Comparison of ENCODE assay signal across 8 cellular contexts in the genomic region with DNA sequence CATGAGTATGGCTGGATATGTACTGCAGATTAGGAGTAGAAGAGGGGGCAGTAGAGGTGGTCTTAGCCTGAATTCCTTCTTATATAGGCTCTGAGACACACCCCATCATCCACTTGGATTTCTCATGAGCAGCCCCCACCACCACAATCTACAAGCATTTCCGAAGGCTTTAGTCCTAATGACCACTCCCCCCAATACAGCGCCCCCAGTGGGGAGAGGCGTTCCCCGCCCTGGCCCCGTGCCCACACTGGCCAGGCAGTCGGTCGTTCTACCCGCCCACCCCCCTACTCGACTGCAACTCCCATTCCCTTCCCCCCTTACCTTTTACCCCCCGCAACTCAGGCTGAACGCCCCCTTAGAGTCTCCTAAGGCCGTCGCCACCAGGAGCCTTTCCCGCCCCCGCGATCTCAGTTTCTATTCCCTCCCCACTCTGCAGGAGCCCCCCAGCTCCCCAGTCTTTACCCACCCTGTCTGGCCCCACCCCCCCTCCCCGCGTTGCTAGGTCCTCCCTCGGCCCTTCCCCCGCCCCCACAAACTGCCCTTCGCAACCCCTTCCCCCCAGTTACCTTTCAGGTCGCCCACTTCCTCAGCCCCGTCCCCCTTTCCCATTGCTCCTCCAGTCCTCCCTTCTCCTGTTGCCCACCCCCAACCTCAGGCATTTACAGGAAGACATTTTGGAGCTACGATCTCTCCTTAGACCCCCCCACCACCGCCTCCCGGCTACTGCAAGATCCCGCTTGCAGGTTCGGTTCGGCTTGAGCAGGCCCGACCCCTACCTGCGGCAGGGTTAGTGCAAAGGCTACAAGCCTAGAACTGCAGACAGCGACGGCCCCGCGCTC. TPM values are rescaled to one million over a fixed set of nuclear protein-coding genes. Genes with fewer than 3 reads are reported as not detected.
A peak's percentile ranks its signal among the peaks of the same experiment; 100 is the strongest.
DNase-seq lines count a peak whose midpoint lies in the region; ATAC-seq and TF ChIP-seq lines count a peak whose summit lies in the region.

No MANE protein-coding gene starts in this region.

- H3K9ac ChIP-seq in IMR-90 (ENCODE audit: low read depth, low read length) (peak overlapping the region; percentile 98), colonic mucosa (ENCODE audit: low read depth in 2 of 2, low read length in 2 of 2) (peak overlapping the region; percentile 35 to 73)

- H3K56ac ChIP-seq in IMR-90 (ENCODE audit: extremely low read depth, insufficient read depth, low read length), result peak overlapping the region; percentile 80

- H3K4me2 ChIP-seq in IMR-90 (ENCODE audit: low read depth, low read length), result peak overlapping the region; percentile 61

- H3K79me1 ChIP-seq in IMR-90 (ENCODE audit: low read depth in 1 of 2, low read length in 2 of 2), result peaks cover 3 to 27% of the 10 kb centered on the region in 2 experiments

- peak overlapping the region; percentile 58 for H2BK120ac ChIP-seq in IMR-90 (ENCODE audit: low read depth, low read length)

- peak overlapping the region; percentile 93 for H2BK5ac ChIP-seq in IMR-90 (ENCODE audit: low read depth, low read length, poor library complexity, severe bottlenecking)

- peak overlapping the region; percentile 98 for H3K27ac ChIP-seq in IMR-90 (ENCODE audit: insufficient read depth, low read length)
- H3K27ac ChIP-seq in VCaP, result peak overlapping the region; percentile 80
- H3K27ac ChIP-seq in colonic mucosa, result peak overlapping the region; percentile 16

- POLR2A ChIA-PET in IMR-90 (lab: Charles Lee; ENCODE audit: unreplicated experiment), result interaction anchor here (1.0 kb wide), 1 partner anchor 113 kb away, joined by 4 read pairs; a partner anchor contains a TSS

- TF ChIP-seq CTCF in IMR-90 (conservative IDR thresholded peaks at IDR 0.05; ENCODE audit: low read depth, low read length) (peak; percentile 47), VCaP (conservative IDR thresholded peaks at IDR 0.05) (peak; percentile 64), colonic mucosa (IDR thresholded peaks at IDR 0.05) (peak; percentile 13), lower leg skin (IDR thresholded peaks at IDR 0.05) (no peak)

- TF ChIP-seq POLR2A in IMR-90 (IDR thresholded peaks at IDR 0.05; ENCODE audit: low read depth, low read length) (no peak), lower leg skin (IDR thresholded peaks at IDR 0.05) (no peak)

- H4K91ac ChIP-seq in IMR-90 (ENCODE audit: insufficient read depth, low read depth, low read length), result peak overlapping the region; percentile 91

- intact Hi-C loops in IMR-90 (cut with micrococcal nuclease) (loop anchor here (2.0 to 5.0 kb wide), 3 partner anchors 31 to 114 kb away; a partner anchor contains a TSS), colonic mucosa (cut with DNase I) (loop anchor here (10.0 kb wide), 1 partner anchor 69 kb away; no protein-coding TSS in a partner anchor), lower leg skin (cut with DNase I; ENCODE audit: low total_unique reads) (no loop called here)

- H2AFZ ChIP-seq in IMR-90 (replicated peaks; ENCODE audit: low read length, poor library complexity), result peak overlapping the region; percentile 91

- peak overlapping the region; percentile 89 for H3K4ac ChIP-seq in IMR-90 (ENCODE audit: low read depth, low read length)

- peak overlapping the region; percentile 96 for H3K23ac ChIP-seq in IMR-90 (ENCODE audit: low read depth, low read length)

- ATAC-seq in IMR-90 (ENCODE audit: low read depth) (peak; percentile 3; the same call in 1 of the 2 replicates), HG02970 (IDR thresholded peaks at IDR 0.05; ENCODE audit: low FRiP score, unreplicated experiment) (no peak), HG02588 (IDR thresholded peaks at IDR 0.05; ENCODE audit: unreplicated experiment) (no peak)

- dilution Hi-C loops in IMR-90 (cut with HindIII; ENCODE audit: low sequenced_read_pairs, unreplicated experiment), result no loop called here

- H3K4me3 ChIP-seq in IMR-90 (ENCODE audit: insufficient read depth, low read depth, low read length) (peak overlapping the region; percentile 100), colonic mucosa (peak overlapping the region; percentile 56), lower leg skin (ENCODE audit: low read depth, poor library complexity, severe bottlenecking) (peak overlapping the region; percentile 60)

- in situ Hi-C loops in IMR-90 (cut with MboI; ENCODE audit: low sequenced_read_pairs), result no loop called here

- peak overlapping the region; percentile 95 for H3K14ac ChIP-seq in IMR-90 (replicated peaks; ENCODE audit: low read depth, low read length)

- H2AK9ac ChIP-seq in IMR-90 (replicated peaks; ENCODE audit: low read depth, low read length, poor library complexity), result peak overlapping the region; percentile 98

- H2BK20ac ChIP-seq in IMR-90 (ENCODE audit: low read depth, low read length), result no peak overlapping the region

- peak overlapping the region; percentile 97 for H4K5ac ChIP-seq in IMR-90 (ENCODE audit: low read depth, low read length)

- BruUV-seq in IMR-90 (replicated peaks; lab: Mats Ljungman, UMichigan), result no TSS peak

- no peaks in the 10 kb centered on the region for H4K20me1 ChIP-seq in IMR-90 (ENCODE audit: insufficient read depth, low read length)

- H3K9me1 ChIP-seq in IMR-90 (ENCODE audit: insufficient read depth, low read length), result 0 out of 2 replicates have a peak, but pooled peaks cover 2% of the 10 kb centered on the region

- DNase-seq in DMS79 treated with DMSO at 0.1 percent for 48 hours (lab: John Stamatoyannopoulos, UW) (peak; percentile 52), IMR-90 (peak; percentile 13), colonic mucosa (peak; percentile 44), lower leg skin (ENCODE audit: low spot score in 2 of 2) (no peak)
- DNase-seq in stimulated activated naive CD4-positive, alpha-beta T cell treated with Interleukin-2 at 50 U/mL for 16 hours (lab: John Stamatoyannopoulos, UW), result peak; percentile 7

- CTCF ChIA-PET in IMR-90 (lab: Yijun Ruan, JAX), result no interaction called here

- no peak for TF ChIP-seq RAD21 in IMR-90 (IDR thresholded peaks at IDR 0.05; ENCODE audit: low read length)

- H3K18ac ChIP-seq in IMR-90 (ENCODE audit: low read depth, low read length), result peak overlapping the region; percentile 94

- no peak overlapping the region for H2BK15ac ChIP-seq in IMR-90 (ENCODE audit: low read depth, low read length)

- H4K8ac ChIP-seq in IMR-90 (ENCODE audit: low read depth in 2 of 2, low read length in 2 of 2), result peak overlapping the region; percentile 86 to 93

- 20% methylated on average over 2 of the region's 35 CpGs; no CpG with 5 or more reads in 1 of the 2 experiments for WGBS in IMR-90 (ENCODE audit: extremely low coverage in 2 of 2, insufficient read length in 1 of 2), 2 experiments
- WGBS in lower leg skin, 2 donors, result 3 to 44% methylated on average over 26 to 28 of the region's 35 CpGs

- no peaks in the 10 kb centered on the region for H3K27me3 ChIP-seq in IMR-90 (ENCODE audit: control insufficient read depth, insufficient read depth, low read length)
- no peaks in the 10 kb centered on the region for H3K27me3 ChIP-seq in colonic mucosa

- H2AK5ac ChIP-seq in IMR-90 (ENCODE audit: low read depth, low read length), result peak overlapping the region; percentile 62

- H3K4me1 ChIP-seq in IMR-90 (ENCODE audit: control insufficient read depth, insufficient read depth, low read length) (peaks cover 8% of the 10 kb centered on the region), colonic mucosa (no peaks in the 10 kb centered on the region)

- H3K36me3 ChIP-seq in IMR-90 (ENCODE audit: control insufficient read depth, insufficient read depth, low read length) (peaks cover 15% of the 10 kb centered on the region; the same call in 1 of the 2 replicates), colonic mucosa (no peaks in the 10 kb centered on the region)

- H3K9me3 ChIP-seq in IMR-90 (ENCODE audit: control insufficient read depth, insufficient read depth, low read length) (no peaks in the 10 kb centered on the region), colonic mucosa (no peaks in the 10 kb centered on the region)

TF ChIP-seq in IMR-90, 13 proteins besides CTCF, POLR2A, EP300 and RAD21 (continues in another document):
- no peak for TF ChIP-seq BHLHE40 (IDR thresholded peaks at IDR 0.05; ENCODE audit: low read depth, low read length)
- no peak for TF ChIP-seq MAZ (IDR thresholded peaks at IDR 0.05; ENCODE audit: borderline replicate concordance, low read depth, low read length)
- TF ChIP-seq NFE2L2 (IDR thresholded peaks at IDR 0.05; ENCODE audit: low read depth, low read length), result no peak
- TF ChIP-seq, protein P1, sequence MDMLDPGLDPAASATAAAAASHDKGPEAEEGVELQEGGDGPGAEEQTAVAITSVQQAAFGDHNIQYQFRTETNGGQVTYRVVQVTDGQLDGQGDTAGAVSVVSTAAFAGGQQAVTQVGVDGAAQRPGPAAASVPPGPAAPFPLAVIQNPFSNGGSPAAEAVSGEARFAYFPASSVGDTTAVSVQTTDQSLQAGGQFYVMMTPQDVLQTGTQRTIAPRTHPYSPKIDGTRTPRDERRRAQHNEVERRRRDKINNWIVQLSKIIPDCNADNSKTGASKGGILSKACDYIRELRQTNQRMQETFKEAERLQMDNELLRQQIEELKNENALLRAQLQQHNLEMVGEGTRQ (IDR thresholded peaks at IDR 0.05; ENCODE audit: low read depth, low read length), result no peak
- no peak for TF ChIP-seq MAFK (IDR thresholded peaks at IDR 0.05; ENCODE audit: low read depth, low read length)

RNA-seq across cellular contexts. Expression of a gene that starts 0.5 kb away (rescaled TPM):
- 8.3 and 10.0 TPM in 2 replicates for total RNA-seq in IMR-90 (2012; rRNA removed)
- 26.0 and 28.1 TPM in 2 replicates for polyA plus RNA-seq in IMR-90 (2012; rRNA removed)
- polyA plus RNA-seq in IMR-90 (2012; cell fraction: cytosol; rRNA removed), result 13.7 and 18.7 TPM in 2 replicates
- polyA plus RNA-seq in IMR-90 (2012; cell fraction: nucleus; rRNA removed; ENCODE audit: low replicate concordance), result 45.6 and 54.8 TPM in 2 replicates
- total RNA-seq in colonic mucosa, result 10 to 100 TPM; 16.6 to 17.4 TPM
- 10 to 100 TPM; 12.4 to 17.5 (median 15.0) TPM for total RNA-seq in lower leg skin

RNA-seq across cellular contexts. Expression of a gene that starts 30.0 kb away (rescaled TPM):
- total RNA-seq in IMR-90 (2012; rRNA removed) (444 and 609 TPM in 2 replicates), colonic mucosa (100 to 1,000 TPM; 203 to 262 TPM), lower leg skin (100 to 1,000 TPM; 166 to 216 (median 191) TPM)
- 199 and 308 TPM in 2 replicates for polyA plus RNA-seq in IMR-90 (2012; rRNA removed)
- 80.7 and 118 TPM in 2 replicates for polyA plus RNA-seq in IMR-90 (2012; cell fraction: cytosol; rRNA removed)
- polyA plus RNA-seq in IMR-90 (2012; cell fraction: nucleus; rRNA removed; ENCODE audit: low replicate concordance), result 119 and 311 TPM in 2 replicates

RNA-seq across cellular contexts. Expression of a gene that starts 30.4 kb away (rescaled TPM):
- total RNA-seq in IMR-90 (2012; rRNA removed) (not detected in 2 replicates), colonic mucosa (100 to 1,000 TPM in 1 of 2 donors, 10 to 100 TPM in 1; 76.0 to 100 TPM), lower leg skin (1 to 10 TPM in 2 of 4 donors, under 1 TPM in 2; 0.19 to 2.4 (median 1.5) TPM)
- polyA plus RNA-seq in IMR-90 (2012; rRNA removed), result not detected in 2 replicates
- polyA plus RNA-seq in IMR-90 (2012; cell fraction: cytosol; rRNA removed), result not detected in 2 replicates
- polyA plus RNA-seq in IMR-90 (2012; cell fraction: nucleus; rRNA removed; ENCODE audit: low replicate concordance), result not detected in 2 replicates

RNA-seq across cellular contexts. Expression of a gene that starts 48.1 kb away (rescaled TPM):
- total RNA-seq in IMR-90 (2012; rRNA removed) (1.7 and 3.0 TPM in 2 replicates), colonic mucosa (1 to 10 TPM in 1 of 2 donors, under 1 TPM in 1; 0.96 to 2.5 TPM), lower leg skin (1 to 10 TPM in 1 of 4 donors, under 1 TPM in 2, not detected in 1; 0.16 to 1.9 (median 0.21) TPM)
- polyA plus RNA-seq in IMR-90 (2012; rRNA removed), result 3.0 and 3.5 TPM in 2 replicates
- 1.0 and 2.5 TPM in 2 replicates for polyA plus RNA-seq in IMR-90 (2012; cell fraction: cytosol; rRNA removed)
- 4.8 and 9.0 TPM in 2 replicates for polyA plus RNA-seq in IMR-90 (2012; cell fraction: nucleus; rRNA removed; ENCODE audit: low replicate concordance)

Comparison
In these comparisons a context has a peak if more than half of its experiments do, and no peak if none do; other contexts are left out.
1. DNase-seq: peak in DMS79 treated with DMSO at 0.1 percent for 48 hours (single experiment), IMR-90 (single experiment), colonic mucosa (single experiment) and stimulated activated naive CD4-positive, alpha-beta T cell treated with Interleukin-2 at 50 U/mL for 16 hours (single experiment); none in lower leg skin (0 of 2).
2. H3K27ac ChIP-seq: peak in every context shown above with its lines; median percentile 98 in IMR-90; 80 in VCaP; 16 in colonic mucosa.
3. CTCF ChIP-seq: peak in IMR-90 (single experiment), VCaP (single experiment) and colonic mucosa (single experiment); none in lower leg skin (0 of 3).
4. RNA of a gene that starts 30.4 kb away (total RNA-seq): 76.0 to 100 TPM in colonic mucosa; 0.19 to 2.4 TPM in lower leg skin and not detected in IMR-90; every median in the first group is over 10 times any median in the second.
5. Peak in every context shown above with its lines, with median percentiles within 50 percentile points of each other: H3K4me3 ChIP-seq.